ENCODE assay signal across 13 cellular contexts in genomic region chr14:105864651-105865265, GRCh38.
DNase-seq lines count a peak whose midpoint lies in the region; ATAC-seq and TF ChIP-seq lines count a peak whose summit lies in the region.
"Had no signal": no experiment of that assay in that cellular context is flagged by ENCODE, and none has a peak within 500 bp of the region (broad histone marks: within the 10 kb centered on the region; RNA-seq: fewer than 3 reads in every experiment).

No MANE protein-coding gene starts in this region.

- peak overlapping the region in 4 of 8 donors; percentile 78 to 93 (median 90) for H3K27ac ChIP-seq in spleen
- H3K27ac ChIP-seq: colonic mucosa, SK-N-MC had no signal

- H3K4me1 ChIP-seq in spleen, result peaks cover 0 to 8% (median 0%) of the 10 kb centered on the region in 6 donors
- H3K4me1 ChIP-seq: colonic mucosa had no signal

- TF ChIP-seq CTCF in GM10266 (IDR thresholded peaks at IDR 0.05; ENCODE audit: control insufficient read depth, insufficient read depth, low read depth, missing control alignments), result no peak
- TF ChIP-seq CTCF in spleen (IDR thresholded peaks at IDR 0.05 in 8 of 11, conservative IDR thresholded peaks at IDR 0.05 in 3 of 11), result no peak

- H3K9me3 ChIP-seq in spleen, result no peaks in the 10 kb centered on the region
- H3K9me3 ChIP-seq: colonic mucosa had no signal

- peaks cover 0 to 40% (median 0%) of the 10 kb centered on the region in 7 donors for H3K27me3 ChIP-seq in spleen (replicated peaks in 1 of 7)
- H3K27me3 ChIP-seq: colonic mucosa had no signal

- peaks cover 0 to 23% (median 0%) of the 10 kb centered on the region in 6 donors for H3K36me3 ChIP-seq in spleen
- H3K36me3 ChIP-seq: colonic mucosa had no signal

- DNase-seq in GM10266 (ENCODE audit: extremely low spot score) (peak; percentile 1), left ventricle myocardium superior (peak; percentile 28), spleen (peak; percentile 54), NOMO-1 treated with DMSO at 0.1 percent for 48 hours (lab: John Stamatoyannopoulos, UW; ENCODE audit: unreplicated experiment) (no peak)
- DNase-seq in stimulated activated CD4-positive, alpha-beta T cell treated with anti-CD3 and anti-CD28 coated beads, Interleukin-2, amount 100 ng/mL, for 24 hours, result no peak
- DNase-seq: activated CD4-positive, alpha-beta T cell treated with anti-CD3 and anti-CD28 coated beads, Interleukin-2, amount 50 U/mL, for 1 hour; colonic mucosa; midbrain; NCI-H187; stimulated activated CD4-positive, alpha-beta T cell treated with anti-CD3 and anti-CD28 coated beads, Interleukin-4, amount 100 ng/mL, for 24 hours had no signal

- intact Hi-C loops in left ventricle myocardium superior (cut with micrococcal nuclease), result no loop called here
- intact Hi-C loops in spleen (cut with DNase I; ENCODE audit: low total_unique reads), result no loop called here

- H3K4me3 ChIP-seq in spleen, result peak overlapping the region in 2 of 8 donors; percentile 49 to 83
- H3K4me3 ChIP-seq: colonic mucosa, SK-N-MC had no signal

- 45 to 60% (median 58%) methylated on average over 7 to 19 of the region's 19 CpGs for WGBS in spleen, 5 donors

- TF ChIP-seq POLR2A in Raji (IDR thresholded peaks at IDR 0.05; ENCODE audit: insufficient read depth, low read depth, low read length) (peak; percentile 56), spleen (IDR thresholded peaks at IDR 0.05) (no peak)

- ATAC-seq in left ventricle myocardium superior (no peak), HG03159 (IDR thresholded peaks at IDR 0.05; ENCODE audit: unreplicated experiment) (no peak)

Comparison
In these comparisons a context has a peak if more than half of its experiments do, and no peak if none do; other contexts are left out.
1. DNase-seq: peak in GM10266 (single experiment), left ventricle myocardium superior (single experiment) and spleen (single experiment); none in stimulated activated CD4-positive, alpha-beta T cell treated with anti-CD3 and anti-CD28 coated beads, Interleukin-2, amount 100 ng/mL, for 24 hours (0 of 2) and NOMO-1 treated with DMSO at 0.1 percent for 48 hours (single experiment).